In genomic region chr3:124663690-124664089, GRCh38 we compare ENCODE assay signal across 19 cellular contexts.
DNase-seq lines count a peak whose midpoint lies in the region; ATAC-seq and TF ChIP-seq lines count a peak whose summit lies in the region.
"Had no signal": no experiment of that assay in that cellular context is flagged by ENCODE, and none has a peak within 500 bp of the region (broad histone marks: within the 10 kb centered on the region; RNA-seq: fewer than 3 reads in every experiment).

No MANE protein-coding gene starts in this region.

- no peaks in the 10 kb centered on the region for H3K9me3 ChIP-seq in IMR-90 (ENCODE audit: control insufficient read depth, insufficient read depth, low read length)
- no peaks in the 10 kb centered on the region for H3K9me3 ChIP-seq in mesodermal cell (ENCODE audit: control insufficient read depth, low read length)
- H3K9me3 ChIP-seq: neutrophil had no signal

- H3K4ac ChIP-seq in IMR-90 (ENCODE audit: low read depth, low read length) = no peak overlapping the region

- 67% methylated on average over 1 of the region's 2 CpGs; no CpG with 5 or more reads in 1 of the 2 experiments for WGBS in IMR-90 (ENCODE audit: extremely low coverage in 2 of 2, insufficient read length in 1 of 2), 2 experiments
- WGBS in mesodermal cell (ENCODE audit: insufficient coverage in 2 of 2), 2 experiments = 88 to 100% methylated on average over 1 of the region's 2 CpGs

- no peak overlapping the region for H2BK5ac ChIP-seq in IMR-90 (ENCODE audit: low read depth, low read length, poor library complexity, severe bottlenecking)

- H3K18ac ChIP-seq in IMR-90 (ENCODE audit: low read depth, low read length) = no peak overlapping the region

- no peak overlapping the region for H2AK9ac ChIP-seq in IMR-90 (replicated peaks; ENCODE audit: low read depth, low read length, poor library complexity)

- intact Hi-C loops in IMR-90 (cut with micrococcal nuclease) = no loop called here

- CTCF ChIA-PET in IMR-90 (lab: Yijun Ruan, JAX) = no interaction called here

- TF ChIP-seq POLR2A in IMR-90 (IDR thresholded peaks at IDR 0.05; ENCODE audit: low read depth, low read length) = no peak

- H3K36me3 ChIP-seq in IMR-90 (ENCODE audit: control insufficient read depth, insufficient read depth, low read length) = no peaks in the 10 kb centered on the region
- H3K36me3 ChIP-seq in mesodermal cell (ENCODE audit: control insufficient read depth, insufficient read depth, low read length) = peaks cover 32% of the 10 kb centered on the region
- H3K36me3 ChIP-seq: neutrophil had no signal

- no peak overlapping the region for H2AK5ac ChIP-seq in IMR-90 (ENCODE audit: low read depth, low read length)

- H3K14ac ChIP-seq in IMR-90 (replicated peaks; ENCODE audit: low read depth, low read length) = peak overlapping the region; percentile 5; the same call in 1 of the 2 replicates

- TF ChIP-seq CTCF in IMR-90 (conservative IDR thresholded peaks at IDR 0.05; ENCODE audit: low read depth, low read length) = no peak

- BruUV-seq in IMR-90 (replicated peaks; lab: Mats Ljungman, UMichigan) = no TSS peak

- no peak overlapping the region for H3K9ac ChIP-seq in IMR-90 (ENCODE audit: low read depth, low read length)

- H2BK20ac ChIP-seq in IMR-90 (ENCODE audit: low read depth, low read length) = peak overlapping the region; percentile 74; the same call in 1 of the 2 replicates

- H2AFZ ChIP-seq in IMR-90 (replicated peaks; ENCODE audit: low read length, poor library complexity) = no peak overlapping the region

- no peak for TF ChIP-seq RAD21 in IMR-90 (IDR thresholded peaks at IDR 0.05; ENCODE audit: low read length)

- H3K23ac ChIP-seq in IMR-90 (ENCODE audit: low read depth, low read length) = no peak overlapping the region

- H3K9me1 ChIP-seq in IMR-90 (ENCODE audit: insufficient read depth, low read length) = no peaks in the 10 kb centered on the region; the same call in 1 of the 2 replicates

- H4K20me1 ChIP-seq in IMR-90 (ENCODE audit: insufficient read depth, low read length) = no peaks in the 10 kb centered on the region

- POLR2A ChIA-PET in IMR-90 (lab: Charles Lee; ENCODE audit: unreplicated experiment) = no interaction called here

- H2BK120ac ChIP-seq in IMR-90 (ENCODE audit: low read depth, low read length) = peak overlapping the region; percentile 45; the same call in 1 of the 2 replicates

- no peak overlapping the region for H4K91ac ChIP-seq in IMR-90 (ENCODE audit: insufficient read depth, low read depth, low read length)

- no peak overlapping the region for H3K56ac ChIP-seq in IMR-90 (ENCODE audit: extremely low read depth, insufficient read depth, low read length)

- H3K27ac ChIP-seq in IMR-90 (ENCODE audit: insufficient read depth, low read length) (no peak overlapping the region), mesodermal cell (ENCODE audit: low read depth, low read length, severe bottlenecking) (peak overlapping the region; percentile 67)
- H3K27ac ChIP-seq: HL-60, neutrophil had no signal

- in situ Hi-C loops in IMR-90 (cut with MboI; ENCODE audit: low sequenced_read_pairs) = no loop called here

- dilution Hi-C loops in IMR-90 (cut with HindIII; ENCODE audit: low sequenced_read_pairs, unreplicated experiment) = no loop called here

- DNase-seq in AG08396 (ENCODE audit: low spot score) (peak; percentile 29), IMR-90 (peak; percentile 28), dedifferentiated amniotic fluid mesenchymal stem cell (ENCODE audit: extremely low spot score) (peak; percentile 36), Ammon's horn (ENCODE audit: low spot score) (no peak)
- DNase-seq: activated CD4-positive, alpha-beta T cell treated with anti-CD3 and anti-CD28 coated beads, Interleukin-2, amount 50 U/mL, for 48 hours; activated naive CD8-positive, alpha-beta T cell treated with anti-CD3 and anti-CD28 coated beads, Interleukin-2, amount 10 ng/mL, durations not matched to agents 7 days and 5 days; activated T-cell treated with anti-CD3 and anti-CD28 coated beads, Interleukin-2, amount 50 U/mL, for 72 hours; DMS 273 treated with DMSO at 0.1 percent for 48 hours; immature natural killer cell; Karpas-422; midbrain; NCI-H1436; right cardiac atrium had no signal

- H3K4me2 ChIP-seq in IMR-90 (ENCODE audit: low read depth, low read length) = peak overlapping the region; percentile 20

- H4K8ac ChIP-seq in IMR-90 (ENCODE audit: low read depth in 2 of 2, low read length in 2 of 2) = no peak overlapping the region

- H2BK15ac ChIP-seq in IMR-90 (ENCODE audit: low read depth, low read length) = no peak overlapping the region

- peaks cover 5% of the 10 kb centered on the region for H3K4me1 ChIP-seq in IMR-90 (ENCODE audit: control insufficient read depth, insufficient read depth, low read length)
- peaks cover 19% of the 10 kb centered on the region for H3K4me1 ChIP-seq in mesodermal cell (ENCODE audit: control insufficient read depth, insufficient read depth, low read length, poor library complexity, severe bottlenecking)

- ATAC-seq in IMR-90 (ENCODE audit: low read depth) = peak; percentile 93
- ATAC-seq in HG03354 (IDR thresholded peaks at IDR 0.05; ENCODE audit: poor library complexity, severe bottlenecking, unreplicated experiment) = no peak
- no peak for ATAC-seq in GM19023 (IDR thresholded peaks at IDR 0.05; ENCODE audit: unreplicated experiment)
- no peak for ATAC-seq in GM19395 (IDR thresholded peaks at IDR 0.05; ENCODE audit: unreplicated experiment)
- ATAC-seq: activated T-cell treated with anti-CD3 and anti-CD28 coated beads, Interleukin-2, amount 50 U/mL, for 72 hours; right cardiac atrium had no signal

- H3K4me3 ChIP-seq in IMR-90 (ENCODE audit: insufficient read depth, low read depth, low read length) (no peak overlapping the region), mesodermal cell (ENCODE audit: extremely low read depth, insufficient read depth, low read length, poor library complexity, severe bottlenecking) (no peak overlapping the region)

- H4K5ac ChIP-seq in IMR-90 (ENCODE audit: low read depth, low read length) = no peak overlapping the region

- H3K27me3 ChIP-seq in IMR-90 (ENCODE audit: control insufficient read depth, insufficient read depth, low read length) = no peaks in the 10 kb centered on the region; the same call in 1 of the 2 replicates
- H3K27me3 ChIP-seq: neutrophil had no signal

- no peaks in the 10 kb centered on the region for H3K79me1 ChIP-seq in IMR-90 (ENCODE audit: low read depth in 1 of 2, low read length in 2 of 2)

TF ChIP-seq in IMR-90, 13 proteins besides CTCF, POLR2A, EP300 and RAD21:
- TF ChIP-seq USF2 (IDR thresholded peaks at IDR 0.05; ENCODE audit: low read depth, low read length) = no peak
- no peak for TF ChIP-seq MAZ (IDR thresholded peaks at IDR 0.05; ENCODE audit: borderline replicate concordance, low read depth, low read length)
- no peak for TF ChIP-seq RCOR1 (IDR thresholded peaks at IDR 0.05; ENCODE audit: insufficient replicate concordance, low read length)
- no peak for TF ChIP-seq MAFK (IDR thresholded peaks at IDR 0.05; ENCODE audit: low read depth, low read length)
- TF ChIP-seq ELK1 (IDR thresholded peaks at IDR 0.05; ENCODE audit: borderline replicate concordance, low read depth, low read length) = no peak
- no peak for TF ChIP-seq CEBPB (IDR thresholded peaks at IDR 0.05; ENCODE audit: low read depth, low read length)
- no peak for TF ChIP-seq FOS (IDR thresholded peaks at IDR 0.05; ENCODE audit: low read depth, low read length)
